Comparison of ENCODE assay signal across 12 cellular contexts in genomic region chr3:154132777-154133375, GRCh38. TPM values are rescaled to one million over a fixed set of nuclear protein-coding genes. Genes with fewer than 3 reads are reported as not detected.
A peak's percentile ranks its signal among the peaks of the same experiment; 100 is the strongest.
DNase-seq lines count a peak whose midpoint lies in the region; ATAC-seq and TF ChIP-seq lines count a peak whose summit lies in the region.
"Had no signal": no experiment of that assay in that cellular context is flagged by ENCODE, and none has a peak within 500 bp of the region (broad histone marks: within the 10 kb centered on the region; RNA-seq: fewer than 3 reads in every experiment).

No MANE protein-coding gene starts in this region.

- no peaks in the 10 kb centered on the region for H3K9me3 ChIP-seq in effector memory CD4-positive, alpha-beta T cell (ENCODE audit: control insufficient read depth, low read length)

- ATAC-seq in sciatic nerve: no peak

- H3K27me3 ChIP-seq in HL-60 (ENCODE audit: insufficient read depth, poor library complexity, severe bottlenecking): no peaks in the 10 kb centered on the region
- H3K27me3 ChIP-seq in effector memory CD4-positive, alpha-beta T cell (replicated peaks; ENCODE audit: control insufficient read depth, insufficient read depth, low read length, poor library complexity, severe bottlenecking): no peaks in the 10 kb centered on the region

- TF ChIP-seq CTCF in AG09309 (IDR thresholded peaks at IDR 0.05; ENCODE audit: control insufficient read depth, insufficient read depth, low read depth, low read length, missing control alignments): no peak
- TF ChIP-seq CTCF in HL-60 (IDR thresholded peaks at IDR 0.05; ENCODE audit: insufficient read depth, low read length): no peak
- TF ChIP-seq CTCF in fibroblast of mammary gland (conservative IDR thresholded peaks at IDR 0.05; ENCODE audit: control insufficient read depth, insufficient read depth, low read depth, low read length): no peak

- no peak overlapping the region for H3K27ac ChIP-seq in HL-60 (replicated peaks)
- H3K27ac ChIP-seq in effector memory CD4-positive, alpha-beta T cell (ENCODE audit: insufficient read depth, low read length, poor library complexity, severe bottlenecking): no peak overlapping the region

- intact Hi-C loops in sciatic nerve (cut with DNase I): no loop called here

- H3K4me1 ChIP-seq in effector memory CD4-positive, alpha-beta T cell (ENCODE audit: control insufficient read depth, insufficient read depth, low read length, poor library complexity, severe bottlenecking): no peaks in the 10 kb centered on the region

- no peaks in the 10 kb centered on the region for H3K36me3 ChIP-seq in effector memory CD4-positive, alpha-beta T cell (ENCODE audit: control insufficient read depth, insufficient read depth, low read length)

- DNase-seq in AG09309 (ENCODE audit: low read depth) (peak; percentile 14), HL-60 (ENCODE audit: low read depth in 1 of 2, low spot score in 1 of 2) (peak; percentile 0 to 28), NCI-H524 treated with DMSO at 0.1 percent for 48 hours (lab: John Stamatoyannopoulos, UW) (peak; percentile 64), fibroblast of mammary gland (ENCODE audit: low read depth) (peak; percentile 17), NCI-H187 (lab: John Stamatoyannopoulos, UW) (no peak), sciatic nerve (ENCODE audit: low spot score) (no peak)
- DNase-seq in activated CD4-positive, alpha-beta T cell treated with anti-CD3 and anti-CD28 coated beads for 48 hours: no peak
- DNase-seq in effector memory CD4-positive, alpha-beta T cell: no peak
- DNase-seq: activated CD8-positive, alpha-beta memory T cell treated with anti-CD3 and anti-CD28 coated beads for 24 hours; hippocampal formation; NCI-H1694; stimulated activated CD4-positive, alpha-beta T cell treated with anti-CD3 and anti-CD28 coated beads, Interleukin-12 subunit alpha, Interleukin-12 subunit beta, amount 100 ng/mL, for 4 hours had no signal

- H3K4me3 ChIP-seq in AG09309 (ENCODE audit: control insufficient read depth, low read depth, low read length) (no peak overlapping the region), HL-60 (replicated peaks; ENCODE audit: insufficient read depth, low read length) (no peak overlapping the region), fibroblast of mammary gland (ENCODE audit: control insufficient read depth, low read depth, low read length) (no peak overlapping the region)
- H3K4me3 ChIP-seq in effector memory CD4-positive, alpha-beta T cell (ENCODE audit: insufficient read depth, low read depth, low read length, poor library complexity, severe bottlenecking): no peak overlapping the region

RNA-seq across cellular contexts. Expression of gene ARHGEF26, which starts 11.7 kb away (rescaled TPM):
- 23.9 TPM for total RNA-seq in sciatic nerve

Comparison
In these comparisons a context has a peak if more than half of its experiments do, and no peak if none do; other contexts are left out.
1. DNase-seq: peak in AG09309 (single experiment), HL-60 (2 of 2), NCI-H524 treated with DMSO at 0.1 percent for 48 hours (single experiment) and fibroblast of mammary gland (single experiment); none in activated CD4-positive, alpha-beta T cell treated with anti-CD3 and anti-CD28 coated beads for 48 hours (single experiment), NCI-H187 (0 of 2), sciatic nerve (single experiment) and effector memory CD4-positive, alpha-beta T cell (0 of 3).